In the genomic region with DNA sequence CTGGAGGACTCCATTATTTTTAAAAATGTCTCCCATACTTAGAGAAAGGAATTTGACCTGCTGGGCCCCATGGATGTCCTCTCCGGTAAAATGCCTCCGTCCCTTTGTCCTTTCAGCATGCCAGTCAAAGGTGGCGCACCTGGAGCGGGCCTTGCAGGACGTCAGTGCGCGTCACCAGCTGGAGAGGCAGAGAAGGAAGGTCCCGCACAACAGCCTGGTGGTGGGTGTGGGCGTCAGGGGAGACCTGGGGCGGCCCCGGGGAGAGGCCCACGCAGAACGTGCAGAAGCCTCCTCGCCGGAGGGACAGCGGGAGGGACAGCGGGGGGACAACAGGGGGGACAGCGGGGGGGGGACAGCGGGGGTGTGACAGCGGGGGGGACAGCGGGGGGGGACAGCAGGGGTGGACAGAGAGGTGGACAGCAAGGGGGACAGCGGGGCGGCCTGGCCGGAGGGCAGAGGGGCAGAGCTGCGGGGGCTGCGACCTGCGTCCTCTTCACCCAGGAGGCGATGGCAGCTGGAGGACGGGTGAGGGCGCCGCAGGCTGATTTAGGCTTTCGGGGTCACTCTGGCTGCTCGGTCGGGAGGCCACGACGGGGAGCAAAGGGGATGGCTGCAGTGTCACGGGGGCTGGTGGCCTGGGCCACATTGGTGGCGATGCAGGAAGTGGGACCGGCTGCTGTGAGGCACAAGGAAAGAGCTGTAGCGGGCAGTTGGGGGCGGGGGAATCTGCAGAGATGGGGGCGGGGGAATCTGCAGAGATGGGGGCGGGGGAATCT, we compare ENCODE assay signal across 1 cellular context.
TF ChIP-seq lines count a peak whose summit lies in the region.

No MANE protein-coding gene starts in this region.

TF ChIP-seq in WTC11, 78 proteins besides CTCF, POLR2A, EP300 and RAD21 (continued from another document):
- TF ChIP-seq, protein P1, sequence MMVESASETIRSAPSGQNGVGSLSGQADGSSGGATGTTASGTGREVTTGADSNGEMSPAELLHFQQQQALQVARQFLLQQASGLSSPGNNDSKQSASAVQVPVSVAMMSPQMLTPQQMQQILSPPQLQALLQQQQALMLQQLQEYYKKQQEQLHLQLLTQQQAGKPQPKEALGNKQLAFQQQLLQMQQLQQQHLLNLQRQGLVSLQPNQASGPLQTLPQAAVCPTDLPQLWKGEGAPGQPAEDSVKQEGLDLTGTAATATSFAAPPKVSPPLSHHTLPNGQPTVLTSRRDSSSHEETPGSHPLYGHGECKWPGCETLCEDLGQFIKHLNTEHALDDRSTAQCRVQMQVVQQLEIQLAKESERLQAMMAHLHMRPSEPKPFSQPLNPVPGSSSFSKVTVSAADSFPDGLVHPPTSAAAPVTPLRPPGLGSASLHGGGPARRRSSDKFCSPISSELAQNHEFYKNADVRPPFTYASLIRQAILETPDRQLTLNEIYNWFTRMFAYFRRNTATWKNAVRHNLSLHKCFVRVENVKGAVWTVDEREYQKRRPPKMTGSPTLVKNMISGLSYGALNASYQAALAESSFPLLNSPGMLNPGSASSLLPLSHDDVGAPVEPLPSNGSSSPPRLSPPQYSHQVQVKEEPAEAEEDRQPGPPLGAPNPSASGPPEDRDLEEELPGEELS (CRISPR knock-in tag; IDR thresholded peaks at IDR 0.05): peak; percentile 48; the same call in 1 of the 2 replicates
